19 cellular contexts compared by ENCODE assay signal in the genomic region with DNA sequence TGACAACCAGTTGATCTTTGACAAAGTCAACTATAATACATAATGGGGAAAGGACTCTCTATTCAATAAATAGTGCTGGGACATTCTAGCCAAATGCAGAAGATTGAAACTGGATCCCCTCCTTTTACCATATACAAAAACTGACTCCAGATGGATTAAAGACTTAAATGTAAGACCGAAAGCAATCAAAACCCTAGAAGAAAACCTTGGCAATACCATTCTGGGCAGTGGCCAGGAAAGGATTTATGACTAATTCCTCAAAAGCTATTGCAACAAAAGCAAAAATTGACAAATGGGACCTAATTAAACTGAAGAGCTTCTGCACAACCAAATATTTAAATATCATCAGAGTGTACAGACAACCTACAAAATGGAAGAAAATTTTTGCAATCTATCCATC.
DNase-seq lines count a peak whose midpoint lies in the region; TF ChIP-seq lines count a peak whose summit lies in the region.
"Had no signal": no experiment of that assay in that cellular context is flagged by ENCODE, and none has a peak within 500 bp of the region (broad histone marks: within the 10 kb centered on the region; RNA-seq: fewer than 3 reads in every experiment).

No MANE protein-coding gene starts in this region.

- no peak overlapping the region for H2AFZ ChIP-seq in mammary epithelial cell (ENCODE audit: low read depth, low read length)

- no peaks in the 10 kb centered on the region for H3K36me3 ChIP-seq in mammary epithelial cell (ENCODE audit: insufficient read depth, low read length)

- H3K27ac Mint-ChIP-seq in MCF 10A (ENCODE audit: low read depth, unreplicated experiment) = no peak overlapping the region
- H3K27ac Mint-ChIP-seq: CD8-positive, alpha-beta T cell; IgD-negative memory B cell had no signal

- 82% methylated on average over 1 of the region's 1 CpG for WGBS in mammary epithelial cell (ENCODE audit: low coverage, missing lambda C conversion rate)

- peaks cover 7% of the 10 kb centered on the region for H3K4me1 Mint-ChIP-seq in MCF 10A (ENCODE audit: insufficient read depth, unreplicated experiment)

- no peak overlapping the region for H3K27ac ChIP-seq in mammary epithelial cell (ENCODE audit: insufficient read depth, low read depth, low read length)
- H3K27ac ChIP-seq: 22Rv1 had no signal

- H3K9ac ChIP-seq in mammary epithelial cell (ENCODE audit: insufficient read depth, low read length) = no peak overlapping the region

- peaks cover 2% of the 10 kb centered on the region for H3K27me3 ChIP-seq in mammary epithelial cell (ENCODE audit: insufficient read depth, low read length)

- H3K4me1 ChIP-seq in mammary epithelial cell (ENCODE audit: insufficient read depth, low read length) = no peaks in the 10 kb centered on the region

- no peak overlapping the region for H3K4me3 Mint-ChIP-seq in MCF 10A (ENCODE audit: unreplicated experiment)
- H3K4me3 Mint-ChIP-seq: CD8-positive, alpha-beta T cell had no signal

- H3K79me2 ChIP-seq in mammary epithelial cell (ENCODE audit: insufficient read depth, low read length) = no peaks in the 10 kb centered on the region

- H3K9me3 Mint-ChIP-seq in MCF 10A (ENCODE audit: unreplicated experiment) = peaks cover 20% of the 10 kb centered on the region

- no peaks in the 10 kb centered on the region for H4K20me1 ChIP-seq in mammary epithelial cell (ENCODE audit: insufficient read depth, low read length)

- no peak overlapping the region for H3K4me2 ChIP-seq in mammary epithelial cell (ENCODE audit: insufficient read depth, low read depth, low read length)

- dilution Hi-C loops in mammary epithelial cell (cut with HindIII; ENCODE audit: low sequenced_read_pairs) = no loop called here

- intact Hi-C loops in MCF 10A (cut with micrococcal nuclease) (no loop called here), mammary epithelial cell (cut with micrococcal nuclease) (no loop called here)

- CTCF ChIA-PET in MCF 10A (lab: Yijun Ruan, JAX) = no interaction called here
- CTCF ChIA-PET in mammary epithelial cell (lab: Charles Lee; ENCODE audit: low non-redundant PET) = no interaction called here

- H3K36me3 Mint-ChIP-seq in MCF 10A (ENCODE audit: insufficient read depth, unreplicated experiment) = peaks cover 14% of the 10 kb centered on the region

- DNase-seq in MCF 10A (ENCODE audit: unreplicated experiment) (peak; percentile 62), mammary epithelial cell (no peak), choroid plexus epithelial cell (ENCODE audit: low read depth) (peak; percentile 19), fibroblast of peridontal ligament (ENCODE audit: extremely low read depth) (peak; percentile 61), retinal pigment epithelial cell (ENCODE audit: low read depth) (peak; percentile 82), ureter (ENCODE audit: low spot score) (no peak), NCI-H1092 treated with DMSO at 0.1 percent for 48 hours (lab: John Stamatoyannopoulos, UW) (no peak), retina (no peak)
- DNase-seq: AML-193; C1 segment of cervical spinal cord; CD8-positive, alpha-beta T cell; DND-41; NCI-H1417 treated with DMSO at 0.1 percent for 48 hours; NCI-H187; NCI-H510A; NCI-H748 treated with DMSO at 0.1 percent for 48 hours; SIG-M5 had no signal

- no peak for TF ChIP-seq CTCF in MCF 10A (IDR thresholded peaks at IDR 0.05; ENCODE audit: unreplicated experiment)
- no peak for TF ChIP-seq CTCF in mammary epithelial cell (conservative IDR thresholded peaks at IDR 0.05 in 1 of 2, IDR thresholded peaks at IDR 0.05 in 1 of 2; ENCODE audit: extremely low read depth in 1 of 2, insufficient read depth in 1 of 2, low read depth in 1 of 2, low read length in 2 of 2)
- TF ChIP-seq CTCF in choroid plexus epithelial cell (conservative IDR thresholded peaks at IDR 0.05; ENCODE audit: low read depth, low read length) = no peak
- no peak for TF ChIP-seq CTCF in retinal pigment epithelial cell (conservative IDR thresholded peaks at IDR 0.05; ENCODE audit: low read depth, low read length)

- H3K27me3 Mint-ChIP-seq in MCF 10A (ENCODE audit: insufficient read depth, unreplicated experiment) = no peaks in the 10 kb centered on the region
- H3K27me3 Mint-ChIP-seq: IgD-negative memory B cell had no signal

- BruUV-seq in MCF 10A (replicated peaks; lab: Mats Ljungman, UMichigan) = no TSS peak
- no TSS peak for BruUV-seq in mammary epithelial cell (replicated peaks; lab: Mats Ljungman, UMichigan)

- POLR2A ChIA-PET in MCF 10A (lab: Yijun Ruan, JAX) = no interaction called here

- no peaks in the 10 kb centered on the region for H3K9me3 ChIP-seq in mammary epithelial cell (replicated peaks; ENCODE audit: insufficient read depth, low read length)

- in situ Hi-C loops in mammary epithelial cell (cut with MboI; ENCODE audit: low sequenced_read_pairs in 2 of 2) = no loop called here

- H3K4me3 ChIP-seq in mammary epithelial cell (replicated peaks in 1 of 3; ENCODE audit: insufficient read depth in 1 of 3, low read depth in 2 of 3, low read length in 3 of 3) (no peak overlapping the region), choroid plexus epithelial cell (ENCODE audit: low read depth, low read length) (no peak overlapping the region), retinal pigment epithelial cell (ENCODE audit: low read length) (no peak overlapping the region)

Comparison
In these comparisons a context has a peak if more than half of its experiments do, and no peak if none do; other contexts are left out.
1. DNase-seq: peak in MCF 10A (single experiment), choroid plexus epithelial cell (single experiment), fibroblast of peridontal ligament (single experiment) and retinal pigment epithelial cell (single experiment); none in mammary epithelial cell (single experiment), ureter (single experiment), NCI-H1092 treated with DMSO at 0.1 percent for 48 hours (single experiment) and retina (single experiment).